ENCODE assay signal across 8 cellular contexts in genomic region chr12:69585189-69586062, GRCh38. TPM values are rescaled to one million over a fixed set of nuclear protein-coding genes. Genes with fewer than 3 reads are reported as not detected.
DNase-seq lines count a peak whose midpoint lies in the region; ATAC-seq and TF ChIP-seq lines count a peak whose summit lies in the region.

Gene CCT2, plus strand, starts transcription at chr12:69585459. Its CDS starts 63 bp downstream, at chr12:69585522.

- intact Hi-C loops in Caco-2 (cut with micrococcal nuclease; ENCODE audit: unreplicated experiment): loop anchor here (1.0 to 2.0 kb wide), 2 partner anchors 53 to 225 kb away; no protein-coding TSS in a partner anchor

- no peaks in the 10 kb centered on the region for H3K4me1 ChIP-seq in Caco-2
- no peaks in the 10 kb centered on the region for H3K4me1 ChIP-seq in effector memory CD4-positive, alpha-beta T cell (ENCODE audit: control insufficient read depth, insufficient read depth, low read length, poor library complexity, severe bottlenecking)

- H3K9me3 Mint-ChIP-seq in Caco-2 (ENCODE audit: unreplicated experiment): no peaks in the 10 kb centered on the region

- TF ChIP-seq CTCF in Caco-2 (IDR thresholded peaks at IDR 0.05; ENCODE audit: insufficient read depth in 1 of 2, low read depth in 1 of 2, low read length in 1 of 2, severe bottlenecking in 1 of 2, unreplicated experiment in 1 of 2): peak; percentile 31 to 48

- peak; percentile 96 to 98 for DNase-seq in Caco-2
- peak; percentile 94 for DNase-seq in HT1080 (ENCODE audit: low read depth)
- DNase-seq in NOMO-1 (lab: John Stamatoyannopoulos, UW; ENCODE audit: unreplicated experiment in 2 of 2): peak; percentile 89 to 93
- DNase-seq in effector memory CD4-positive, alpha-beta T cell: peak; percentile 91 to 94 (median 92)
- peak; percentile 98 for DNase-seq in medulla oblongata (ENCODE audit: extremely low spot score)
- peak; percentile 95 for DNase-seq in stimulated activated CD8-positive, alpha-beta memory T cell treated with anti-CD3 and anti-CD28 coated beads, Interleukin-12 subunit alpha, Interleukin-12 subunit beta, amount 100 ng/mL, for 1 hour (ENCODE audit: low read depth)

- peaks cover 2% of the 10 kb centered on the region; the same call in 1 of the 2 replicates for H3K36me3 ChIP-seq in Caco-2 (ENCODE audit: control insufficient read depth, insufficient read depth, low read length)
- H3K36me3 ChIP-seq in effector memory CD4-positive, alpha-beta T cell (ENCODE audit: control insufficient read depth, insufficient read depth, low read length): peaks cover 33% of the 10 kb centered on the region

- H3K36me3 Mint-ChIP-seq in Caco-2 (ENCODE audit: insufficient read depth, unreplicated experiment): peaks cover 90% of the 10 kb centered on the region

- CTCF ChIA-PET in Caco-2 (lab: Charles Lee): interaction anchor here (0.5 to 1.2 kb wide), 3 partner anchors 14 to 254 kb away, joined by 3 to 5 read pairs (median 3); no protein-coding TSS in a partner anchor
- CTCF ChIA-PET in activated CD8-positive, alpha-beta memory T cell treated with anti-CD3 and anti-CD28 coated beads for 36 hours (lab: Charles Lee): interaction anchor here (0.6 to 1.4 kb wide), 4 partner anchors 115 to 416 kb away, joined by 3 to 5 read pairs (median 4); partner anchors contain the start of gene FRS2

- no peaks in the 10 kb centered on the region for H3K27me3 Mint-ChIP-seq in Caco-2 (ENCODE audit: insufficient read depth, unreplicated experiment)

- H3K27me3 ChIP-seq in Caco-2 (replicated peaks; ENCODE audit: control insufficient read depth, insufficient read depth, low read length): no peaks in the 10 kb centered on the region
- H3K27me3 ChIP-seq in effector memory CD4-positive, alpha-beta T cell (replicated peaks; ENCODE audit: control insufficient read depth, insufficient read depth, low read length, poor library complexity, severe bottlenecking): no peaks in the 10 kb centered on the region

- H3K27ac ChIP-seq in effector memory CD4-positive, alpha-beta T cell (ENCODE audit: insufficient read depth, low read length, poor library complexity, severe bottlenecking): peak within 1 kb of the TSS; percentile 93

- TSS peak; percentile 99 for BruUV-seq in Caco-2 (replicated peaks; lab: Mats Ljungman, UMichigan)

- peaks cover 5% of the 10 kb centered on the region for H3K4me1 Mint-ChIP-seq in Caco-2 (ENCODE audit: low read depth, unreplicated experiment)

- H3K9me3 ChIP-seq in Caco-2: no peaks in the 10 kb centered on the region
- H3K9me3 ChIP-seq in effector memory CD4-positive, alpha-beta T cell (ENCODE audit: control insufficient read depth, low read length): no peaks in the 10 kb centered on the region

- POLR2A ChIA-PET in Caco-2 (lab: Charles Lee): interaction anchor here (0.8 to 1.2 kb wide), 3 partner anchors 31 to 168 kb away, joined by 3 to 7 read pairs (median 5); no protein-coding TSS in a partner anchor
- POLR2A ChIA-PET in activated CD8-positive, alpha-beta memory T cell treated with anti-CD3 and anti-CD28 coated beads for 36 hours (lab: Charles Lee): interaction anchor here (0.5 to 1.2 kb wide), 5 partner anchors 15 to 370 kb away, joined by 3 to 5 read pairs (median 3); no protein-coding TSS in a partner anchor

- peak within 1 kb of the TSS; percentile 96 for H3K27ac Mint-ChIP-seq in Caco-2 (ENCODE audit: unreplicated experiment)

- peak; percentile 94 for ATAC-seq in GM21360 (IDR thresholded peaks at IDR 0.05; ENCODE audit: unreplicated experiment)

- peak within 1 kb of the TSS; percentile 97 for H3K4me3 Mint-ChIP-seq in Caco-2 (ENCODE audit: unreplicated experiment)

- peak within 1 kb of the TSS; percentile 97 for H3K4me3 ChIP-seq in Caco-2 (ENCODE audit: low read depth, low read length)
- H3K4me3 ChIP-seq in effector memory CD4-positive, alpha-beta T cell (ENCODE audit: insufficient read depth, low read depth, low read length, poor library complexity, severe bottlenecking): peak within 1 kb of the TSS; percentile 100

RNA-seq across cellular contexts. Expression of gene CCT2, which starts in this region (rescaled TPM):
- total RNA-seq in Caco-2 (2022): 321 and 341 TPM in 2 replicates
- 459 and 483 TPM in 2 replicates for total RNA-seq in HT1080 (2014; rRNA removed; shearing (Covaris generic))
- 334 and 339 TPM in 2 replicates for polyA plus RNA-seq in HT1080 (2015; cell fraction: cytosol; rRNA removed)
- polyA plus RNA-seq in HT1080 (2015; cell fraction: nucleus; rRNA removed): 585 and 606 TPM in 2 replicates
- 100 to 1,000 TPM; 449 to 452 TPM for total RNA-seq in activated CD8-positive, alpha-beta memory T cell treated with anti-CD3 and anti-CD28 coated beads for 36 hours

Comparison
In these comparisons a context has a peak if more than half of its experiments do, and no peak if none do; other contexts are left out.
1. Peak in every context shown above with its lines: DNase-seq, ATAC-seq, H3K4me3 ChIP-seq and H3K27ac ChIP-seq.